Comparison of ENCODE assay signal across 8 cellular contexts in genomic region chr10:98242823-98243222, GRCh38. TPM values are rescaled to one million over a fixed set of nuclear protein-coding genes. Genes with fewer than 3 reads are reported as not detected.
A peak's percentile ranks its signal among the peaks of the same experiment; 100 is the strongest.
DNase-seq lines count a peak whose midpoint lies in the region; ATAC-seq and TF ChIP-seq lines count a peak whose summit lies in the region.

No MANE protein-coding gene starts in this region.

- no peak overlapping the region for H4K12ac ChIP-seq in trophoblast cell (ENCODE audit: low read depth, low read length)

- peak; percentile 23 for ATAC-seq in left lung
- ATAC-seq in HG02852 (IDR thresholded peaks at IDR 0.05; ENCODE audit: unreplicated experiment): no peak
- ATAC-seq in activated CD4-positive, CD25-positive, alpha-beta regulatory T cell treated with anti-CD3 and anti-CD28 coated beads, Interleukin-2, amount 50 U/mL, for 24 hours: no peak

- H3K36me3 ChIP-seq in left lung: peaks cover 0 to 71% of the 10 kb centered on the region in 2 donors
- H3K36me3 ChIP-seq in trophoblast cell (ENCODE audit: control insufficient read depth in 1 of 2, insufficient read depth in 2 of 2, low read length in 2 of 2): peaks cover 5 to 21% of the 10 kb centered on the region in 2 experiments

- H2BK120ac ChIP-seq in trophoblast cell (ENCODE audit: insufficient read depth, low read length, poor library complexity): no peak overlapping the region

- H3K23ac ChIP-seq in trophoblast cell (ENCODE audit: low read length): no peak overlapping the region

- no peak overlapping the region for H3K4ac ChIP-seq in trophoblast cell (ENCODE audit: low read depth, low read length)

- no peak overlapping the region for H4K91ac ChIP-seq in trophoblast cell (ENCODE audit: low read depth, low read length)

- no peaks in the 10 kb centered on the region for H3K79me1 ChIP-seq in trophoblast cell (ENCODE audit: low read length)

- peak; percentile 52 for DNase-seq in Ammon's horn (ENCODE audit: low spot score)
- peak; percentile 32 for DNase-seq in HT1080 (ENCODE audit: low read depth)
- peak; percentile 51 for DNase-seq in astrocyte of the spinal cord (ENCODE audit: low read depth, low spot score)
- DNase-seq in left lung: no peak
- DNase-seq in trophoblast cell: no peak
- DNase-seq in epidermal melanocyte (ENCODE audit: insufficient read length, low spot score): no peak

- H3K4me3 ChIP-seq in astrocyte of the spinal cord (ENCODE audit: low read depth, low read length) (no peak overlapping the region), left lung (no peak overlapping the region), trophoblast cell (ENCODE audit: low read depth, low read length) (no peak overlapping the region)

- no peak overlapping the region for H3K9ac ChIP-seq in trophoblast cell (ENCODE audit: low read length)

- H3K27me3 ChIP-seq in left lung (no peaks in the 10 kb centered on the region), trophoblast cell (ENCODE audit: insufficient read depth, low read length) (no peaks in the 10 kb centered on the region)

- H3K9me3 ChIP-seq in left lung (no peaks in the 10 kb centered on the region), trophoblast cell (ENCODE audit: insufficient read depth, low read depth, low read length) (no peaks in the 10 kb centered on the region)

- no peak overlapping the region for H3K4me2 ChIP-seq in trophoblast cell (ENCODE audit: low read length)

- no peak overlapping the region for H4K8ac ChIP-seq in trophoblast cell (ENCODE audit: low read depth, low read length)

- no peak overlapping the region for H2AK5ac ChIP-seq in trophoblast cell (ENCODE audit: low read length)

- intact Hi-C loops in left lung (cut with DNase I): no loop called here

- TF ChIP-seq CTCF in astrocyte of the spinal cord (IDR thresholded peaks at IDR 0.05; ENCODE audit: low read depth, low read length): peak; percentile 50
- TF ChIP-seq CTCF in left lung (IDR thresholded peaks at IDR 0.05): peak in 1 of 2 donors; percentile 22

- no peak overlapping the region for H2BK5ac ChIP-seq in trophoblast cell (ENCODE audit: low read depth, low read length, poor library complexity)

- in situ Hi-C loops in astrocyte of the spinal cord (cut with HindIII; ENCODE audit: low sequenced_read_pairs): no loop called here

- H3K27ac ChIP-seq in left lung (no peak overlapping the region), trophoblast cell (ENCODE audit: low read depth, low read length) (no peak overlapping the region)

- H3K4me1 ChIP-seq in left lung: no peaks in the 10 kb centered on the region
- no peaks in the 10 kb centered on the region for H3K4me1 ChIP-seq in trophoblast cell (ENCODE audit: control insufficient read depth in 1 of 2, insufficient read depth in 2 of 2, low read length in 2 of 2)

- no peak overlapping the region for H3K18ac ChIP-seq in trophoblast cell (ENCODE audit: low read length)

- no peak overlapping the region for H2AFZ ChIP-seq in trophoblast cell (ENCODE audit: insufficient read depth, low read length, poor library complexity)

- H3K79me2 ChIP-seq in trophoblast cell (ENCODE audit: control insufficient read depth, insufficient read depth, low read length, poor library complexity): no peaks in the 10 kb centered on the region

- H2BK12ac ChIP-seq in trophoblast cell (ENCODE audit: low read length): no peak overlapping the region

- no CpG with 5 or more reads among the region's 1 CpG for WGBS in trophoblast cell (ENCODE audit: extremely low coverage, insufficient coverage, insufficient read length)

- no peak overlapping the region for H3K14ac ChIP-seq in trophoblast cell (ENCODE audit: low read length)

RNA-seq across cellular contexts. Expression of gene LOXL4, which starts 25.2 kb away (rescaled TPM):
- not detected in 2 replicates for total RNA-seq in HT1080 (2014; rRNA removed; shearing (Covaris generic))
- not detected in 2 replicates for polyA plus RNA-seq in HT1080 (2015; cell fraction: cytosol; rRNA removed)
- not detected in 2 replicates for polyA plus RNA-seq in HT1080 (2015; cell fraction: nucleus; rRNA removed)
- 1 to 10 TPM; 2.5 to 5.4 TPM for total RNA-seq in left lung
- polyA plus RNA-seq in trophoblast cell (2013): 0.23 and 0.36 TPM in 2 replicates

Comparison
In these comparisons a context has a peak if more than half of its experiments do, and no peak if none do; other contexts are left out.
1. DNase-seq: peak in Ammon's horn (single experiment), HT1080 (single experiment) and astrocyte of the spinal cord (single experiment); none in left lung (0 of 2), trophoblast cell (0 of 2) and epidermal melanocyte (single experiment).